Comparison of ENCODE assay signal across 16 cellular contexts in genomic region chr5:145510324-145510723, GRCh38.
A peak's percentile ranks its signal among the peaks of the same experiment; 100 is the strongest.
DNase-seq lines count a peak whose midpoint lies in the region; ATAC-seq and TF ChIP-seq lines count a peak whose summit lies in the region.
"Had no signal": no experiment of that assay in that cellular context is flagged by ENCODE, and none has a peak within 500 bp of the region (broad histone marks: within the 10 kb centered on the region; RNA-seq: fewer than 3 reads in every experiment).

No MANE protein-coding gene starts in this region.

- no peak overlapping the region for H3K27ac Mint-ChIP-seq in activated naive CD4-positive, alpha-beta T cell treated with anti-CD3 and anti-CD28 coated beads for 36 hours
- H3K27ac Mint-ChIP-seq: activated CD4-positive, alpha-beta T cell treated with anti-CD3 and anti-CD28 coated beads, Interleukin-2, amount 10 ng/mL, durations not matched to agents 24 days and 14 days had no signal

- intact Hi-C loops in activated naive CD4-positive, alpha-beta T cell treated with anti-CD3 and anti-CD28 coated beads for 36 hours (cut with micrococcal nuclease), result no loop called here

- WGBS in SK-N-SH (ENCODE audit: low lambda C conversion rate), result 59% methylated on average over 1 of the region's 1 CpG

- H3K4me1 Mint-ChIP-seq in activated naive CD4-positive, alpha-beta T cell treated with anti-CD3 and anti-CD28 coated beads for 36 hours (ENCODE audit: low read depth), result no peaks in the 10 kb centered on the region
- H3K4me1 Mint-ChIP-seq: activated CD4-positive, alpha-beta T cell treated with anti-CD3 and anti-CD28 coated beads, Interleukin-2, amount 10 ng/mL, durations not matched to agents 24 days and 14 days had no signal

- H3K9ac ChIP-seq in SK-N-SH, result no peak overlapping the region
- H3K9ac ChIP-seq: BLaER1 had no signal

- DNase-seq in EH (ENCODE audit: low read depth) (peak; percentile 65), SK-N-SH (no peak), fibroblast of the conjunctiva (ENCODE audit: low read depth) (peak; percentile 60), omental fat pad (ENCODE audit: low spot score) (no peak), NOMO-1 (lab: John Stamatoyannopoulos, UW; ENCODE audit: unreplicated experiment in 2 of 2) (no peak)
- no peak for DNase-seq in activated naive CD4-positive, alpha-beta T cell treated with anti-CD3 and anti-CD28 coated beads for 36 hours
- DNase-seq in activated CD8-positive, alpha-beta memory T cell treated with anti-CD3 and anti-CD28 coated beads for 24 hours, result no peak
- DNase-seq: activated CD4-positive, alpha-beta T cell treated with anti-CD3 and anti-CD28 coated beads, Interleukin-2, amount 10 ng/mL, durations not matched to agents 24 days and 14 days; foreskin keratinocyte; NCI-H1092 treated with DMSO at 0.1 percent for 48 hours; nucleus accumbens; SHP77 treated with DMSO at 0.1 percent for 48 hours; T1000 had no signal

- no peaks in the 10 kb centered on the region for H3K9me3 ChIP-seq in SK-N-SH

- no peak for TF ChIP-seq EP300 in SK-N-SH (IDR thresholded peaks at IDR 0.05; ENCODE audit: borderline replicate concordance in 1 of 2, low read depth in 1 of 2, low read length in 1 of 2)

- no peaks in the 10 kb centered on the region for H3F3A ChIP-seq in SK-N-SH (replicated peaks; ENCODE audit: insufficient read depth)

- no peak overlapping the region for H3K4me2 ChIP-seq in SK-N-SH
- H3K4me2 ChIP-seq: BLaER1 had no signal

- CTCF ChIA-PET in SK-N-SH (lab: Yijun Ruan, JAX), result no interaction called here
- CTCF ChIA-PET in activated naive CD4-positive, alpha-beta T cell treated with anti-CD3 and anti-CD28 coated beads for 36 hours (lab: Charles Lee), result interaction anchor here (0.6 kb wide), 1 partner anchor 1406 kb away, joined by 3 read pairs; no protein-coding TSS in a partner anchor

- no peak overlapping the region for H3K4me3 ChIP-seq in SK-N-SH (ENCODE audit: low read depth in 2 of 2, low read length in 1 of 2)
- H3K4me3 ChIP-seq: BLaER1, GM12878 had no signal

- ATAC-seq in omental fat pad (ENCODE audit: low FRiP score) (peak; percentile 82), GM21825 (IDR thresholded peaks at IDR 0.05; ENCODE audit: unreplicated experiment) (no peak)
- ATAC-seq: foreskin keratinocyte, GM12878 had no signal

- no peaks in the 10 kb centered on the region for H3K36me3 Mint-ChIP-seq in activated naive CD4-positive, alpha-beta T cell treated with anti-CD3 and anti-CD28 coated beads for 36 hours (ENCODE audit: low read depth)

- no peaks in the 10 kb centered on the region for H3K27me3 Mint-ChIP-seq in activated naive CD4-positive, alpha-beta T cell treated with anti-CD3 and anti-CD28 coated beads for 36 hours (ENCODE audit: low read depth)
- H3K27me3 Mint-ChIP-seq: activated CD4-positive, alpha-beta T cell treated with anti-CD3 and anti-CD28 coated beads, Interleukin-2, amount 10 ng/mL, durations not matched to agents 24 days and 14 days had no signal

- 0 out of 2 replicates have a peak overlapping the region, but pooled peaks have one; percentile 9 for H2AFZ ChIP-seq in SK-N-SH (ENCODE audit: low read depth)

- H3K36me3 ChIP-seq in SK-N-SH (replicated peaks in 1 of 2; ENCODE audit: control insufficient read depth in 1 of 2, insufficient read depth in 2 of 2, low read length in 1 of 2), result no peaks in the 10 kb centered on the region
- H3K36me3 ChIP-seq: BLaER1 had no signal

- H3K4me3 Mint-ChIP-seq in activated naive CD4-positive, alpha-beta T cell treated with anti-CD3 and anti-CD28 coated beads for 36 hours, result no peak overlapping the region
- H3K4me3 Mint-ChIP-seq: activated CD4-positive, alpha-beta T cell treated with anti-CD3 and anti-CD28 coated beads, Interleukin-2, amount 10 ng/mL, durations not matched to agents 24 days and 14 days had no signal

- H3K4me1 ChIP-seq in SK-N-SH (ENCODE audit: control insufficient read depth in 1 of 2, insufficient read depth in 2 of 2, low read depth in 1 of 2, low read length in 1 of 2), result peaks cover 0 to 14% of the 10 kb centered on the region in 2 experiments; a peak in 3 of 4 replicates
- H3K4me1 ChIP-seq: BLaER1, foreskin keratinocyte had no signal

- H4K20me1 ChIP-seq in SK-N-SH (ENCODE audit: insufficient read depth), result no peaks in the 10 kb centered on the region
- H4K20me1 ChIP-seq: BLaER1 had no signal

- TF ChIP-seq CTCF in SK-N-SH (IDR thresholded peaks at IDR 0.05) (no peak), omental fat pad (IDR thresholded peaks at IDR 0.05) (no peak)

- H3K9me3 Mint-ChIP-seq in activated naive CD4-positive, alpha-beta T cell treated with anti-CD3 and anti-CD28 coated beads for 36 hours, result peaks cover 7% of the 10 kb centered on the region
- H3K9me3 Mint-ChIP-seq: activated CD4-positive, alpha-beta T cell treated with anti-CD3 and anti-CD28 coated beads, Interleukin-2, amount 10 ng/mL, durations not matched to agents 24 days and 14 days had no signal

- no peak for TF ChIP-seq RAD21 in SK-N-SH (IDR thresholded peaks at IDR 0.05; ENCODE audit: low read length)

- H3K79me2 ChIP-seq in SK-N-SH (ENCODE audit: insufficient read depth), result no peaks in the 10 kb centered on the region

- POLR2A ChIA-PET in SK-N-SH (lab: Yijun Ruan, JAX), result no interaction called here

- H3K27ac ChIP-seq in SK-N-SH (ENCODE audit: low read depth in 2 of 2, low read length in 1 of 2), result peak overlapping the region in 1 of 2 experiments; percentile 28; a peak in 1 of 4 replicates
- H3K27ac ChIP-seq: BLaER1, foreskin keratinocyte had no signal

- no peaks in the 10 kb centered on the region for H3K9me2 ChIP-seq in SK-N-SH

- no peaks in the 10 kb centered on the region for H3K27me3 ChIP-seq in SK-N-SH (ENCODE audit: insufficient read depth)
- H3K27me3 ChIP-seq: BLaER1, foreskin keratinocyte had no signal

TF ChIP-seq in SK-N-SH, 30 proteins besides CTCF, POLR2A, EP300 and RAD21:
- peak; percentile 48; the same call in 1 of the 2 replicates for TF ChIP-seq MAX (IDR thresholded peaks at IDR 0.05; ENCODE audit: low read depth)
- TF ChIP-seq NFIC (IDR thresholded peaks at IDR 0.05; ENCODE audit: borderline replicate concordance), result peak; percentile 44; the same call in 1 of the 2 replicates
- TF ChIP-seq PBX3 (IDR thresholded peaks at IDR 0.05), result peak; percentile 57
- TF ChIP-seq SIN3A (IDR thresholded peaks at IDR 0.05; ENCODE audit: borderline replicate concordance, low read depth, low read length), result no peak

Comparison
In these comparisons a context has a peak if more than half of its experiments do, and no peak if none do; other contexts are left out.
1. DNase-seq: peak in EH (single experiment) and fibroblast of the conjunctiva (single experiment); none in SK-N-SH (single experiment), omental fat pad (single experiment), activated naive CD4-positive, alpha-beta T cell treated with anti-CD3 and anti-CD28 coated beads for 36 hours (single experiment), activated CD8-positive, alpha-beta memory T cell treated with anti-CD3 and anti-CD28 coated beads for 24 hours (single experiment) and NOMO-1 (0 of 2).